In the genomic region with DNA sequence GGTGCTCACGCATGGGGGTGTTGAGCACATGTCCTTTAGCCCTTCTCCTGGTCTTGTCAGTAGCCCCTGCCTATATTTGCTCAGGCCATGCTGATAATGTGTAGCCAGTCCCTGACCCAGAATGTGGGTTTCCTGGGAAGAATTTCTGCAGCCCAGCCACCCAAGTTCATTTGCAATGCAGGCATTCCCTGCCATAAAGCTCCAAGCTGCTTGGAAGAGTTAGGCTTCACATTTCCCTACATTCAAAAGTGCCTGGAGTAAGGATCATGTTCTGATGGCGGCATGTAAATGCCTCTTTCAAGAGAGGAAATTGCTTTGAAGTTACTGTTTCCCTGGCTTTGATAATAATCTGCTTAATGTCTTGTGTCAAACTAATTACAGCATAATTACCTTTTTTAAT, we compare ENCODE assay signal across 26 cellular contexts.
"Had no signal": no experiment of that assay in that cellular context is flagged by ENCODE, and none has a peak within 500 bp of the region (broad histone marks: within the 10 kb centered on the region; RNA-seq: fewer than 3 reads in every experiment).

No MANE protein-coding gene starts in this region.

- ATAC-seq: esophagus mucosa; heart left ventricle; left cardiac atrium; lower lobe of right lung; natural killer cell treated with Interleukin-12 subunit alpha and Interleukin-12 subunit beta and Interleukin-15 and Interleukin-18, amount 100 ng/mL, for 72 hours; pancreas; right lobe of liver; stimulated activated naive B cell treated with anti-CD40 and anti-IgM and Interleukin-4, amounts not matched to agents 10 μg/mL and 1 μg/mL and 100 μg/mL, for 72 hours; stimulated activated naive CD8-positive, alpha-beta T cell treated with anti-CD3 and anti-CD28 coated beads, Interleukin-15, amount 100 ng/mL, for 72 hours; upper lobe of right lung had no signal

- H3K36me3 Mint-ChIP-seq: memory B cell; natural killer cell treated with Interleukin-12 subunit alpha and Interleukin-12 subunit beta and Interleukin-15 and Interleukin-18, amount 100 ng/mL, for 72 hours; stimulated activated naive B cell treated with anti-CD40 and anti-IgM and Interleukin-4, amounts not matched to agents 10 μg/mL and 1 μg/mL and 100 μg/mL, for 72 hours had no signal

- H3K4me1 ChIP-seq: left ventricle myocardium inferior, lower lobe of right lung, pancreas, prostate gland, right lobe of liver, spleen, testis, tibial nerve, upper lobe of right lung, vagina had no signal

- H3K9me3 ChIP-seq: heart left ventricle, left ventricle myocardium inferior, lower lobe of right lung, pancreas, prostate gland, right lobe of liver, spleen, testis, tibial nerve, upper lobe of right lung, vagina had no signal

- H3K4me1 Mint-ChIP-seq: memory B cell; stimulated activated naive B cell treated with anti-CD40 and anti-IgM and Interleukin-4, amounts not matched to agents 10 μg/mL and 1 μg/mL and 100 μg/mL, for 72 hours; stimulated activated naive CD8-positive, alpha-beta T cell treated with anti-CD3 and anti-CD28 coated beads, Interleukin-15, amount 100 ng/mL, for 72 hours had no signal

- H3K4me3 Mint-ChIP-seq: memory B cell; natural killer cell treated with Interleukin-12 subunit alpha and Interleukin-12 subunit beta and Interleukin-15 and Interleukin-18, amount 100 ng/mL, for 72 hours; stimulated activated naive B cell treated with anti-CD40 and anti-IgM and Interleukin-4, amounts not matched to agents 10 μg/mL and 1 μg/mL and 100 μg/mL, for 72 hours; stimulated activated naive CD8-positive, alpha-beta T cell treated with anti-CD3 and anti-CD28 coated beads, Interleukin-15, amount 100 ng/mL, for 72 hours had no signal

- DNase-seq: dorsolateral prefrontal cortex; effector CD8-positive, alpha-beta T cell; heart left ventricle; hippocampal formation; kidney; left cardiac atrium; left ventricle myocardium inferior; lower lobe of right lung; midbrain; occipital lobe; pancreas; right lobe of liver; spleen; stimulated activated CD4-positive, alpha-beta T cell treated with anti-CD3 and anti-CD28 coated beads, Interleukin-1b, Interleukin-23, amount 100 ng/mL, for 48 hours; stimulated activated CD4-positive, alpha-beta T cell treated with anti-CD3 and anti-CD28 coated beads, Interleukin-4, amount 100 ng/mL, for 4 hours; stimulated activated naive B cell treated with anti-CD40 and anti-IgM and Interleukin-4, amounts not matched to agents 10 μg/mL and 1 μg/mL and 100 μg/mL, for 72 hours; stimulated activated naive CD8-positive, alpha-beta T cell treated with anti-CD3 and anti-CD28 coated beads, Interleukin-15, amount 100 ng/mL, for 72 hours; testis; upper lobe of right lung had no signal

- H3K4me3 ChIP-seq: coronary artery, dorsolateral prefrontal cortex, heart left ventricle, left ventricle myocardium inferior, lower lobe of right lung, pancreas, prostate gland, right lobe of liver, spleen, testis, tibial nerve, upper lobe of right lung, vagina had no signal

- H3K9me3 Mint-ChIP-seq: memory B cell; natural killer cell treated with Interleukin-12 subunit alpha and Interleukin-12 subunit beta and Interleukin-15 and Interleukin-18, amount 100 ng/mL, for 72 hours; stimulated activated naive B cell treated with anti-CD40 and anti-IgM and Interleukin-4, amounts not matched to agents 10 μg/mL and 1 μg/mL and 100 μg/mL, for 72 hours; stimulated activated naive CD8-positive, alpha-beta T cell treated with anti-CD3 and anti-CD28 coated beads, Interleukin-15, amount 100 ng/mL, for 72 hours had no signal

- H3K27me3 Mint-ChIP-seq: stimulated activated naive CD8-positive, alpha-beta T cell treated with anti-CD3 and anti-CD28 coated beads, Interleukin-15, amount 100 ng/mL, for 72 hours had no signal

- H3K27me3 ChIP-seq: pancreas, right lobe of liver, spleen, testis, tibial nerve, vagina had no signal

- H3K27ac Mint-ChIP-seq: memory B cell; natural killer cell treated with Interleukin-12 subunit alpha and Interleukin-12 subunit beta and Interleukin-15 and Interleukin-18, amount 100 ng/mL, for 72 hours; stimulated activated naive B cell treated with anti-CD40 and anti-IgM and Interleukin-4, amounts not matched to agents 10 μg/mL and 1 μg/mL and 100 μg/mL, for 72 hours; stimulated activated naive CD8-positive, alpha-beta T cell treated with anti-CD3 and anti-CD28 coated beads, Interleukin-15, amount 100 ng/mL, for 72 hours had no signal

- H3K27ac ChIP-seq: coronary artery, dorsolateral prefrontal cortex, heart left ventricle, left ventricle myocardium inferior, lower lobe of right lung, pancreas, prostate gland, right lobe of liver, spleen, testis, tibial nerve, upper lobe of right lung, vagina had no signal
